10 cellular contexts compared by ENCODE assay signal in genomic region chr15:58441376-58442070, GRCh38. TPM values are rescaled to one million over a fixed set of nuclear protein-coding genes. Genes with fewer than 3 reads are reported as not detected.
DNase-seq lines count a peak whose midpoint lies in the region; ATAC-seq, FAIRE-seq and TF ChIP-seq lines count a peak whose summit lies in the region.
"Had no signal": no experiment of that assay in that cellular context is flagged by ENCODE, and none has a peak within 500 bp of the region (broad histone marks: within the 10 kb centered on the region; RNA-seq: fewer than 3 reads in every experiment).

No MANE protein-coding gene starts in this region.

- TF ChIP-seq EP300 in esophagus muscularis mucosa (IDR thresholded peaks at IDR 0.05): no peak

- ATAC-seq in pancreas: no peak

- no peaks in the 10 kb centered on the region for H3K79me2 ChIP-seq in PC-9 (ENCODE audit: low read depth)

- FAIRE-seq in pancreas (lab: Jason Lieb, UNC): no peak

- H3K4me2 ChIP-seq in PC-9: peak overlapping the region; percentile 76

- intact Hi-C loops in PC-9 (cut with micrococcal nuclease; ENCODE audit: unreplicated experiment) (loop anchor here (1.0 to 2.0 kb wide), 7 partner anchors 29 to 214 kb away; no protein-coding TSS in a partner anchor), esophagus muscularis mucosa (cut with DNase I) (no loop called here), pancreas (cut with DNase I) (no loop called here)

- peaks cover 65% of the 10 kb centered on the region for H3K4me1 ChIP-seq in PC-9 (replicated peaks; ENCODE audit: insufficient read depth)
- peaks cover 22 to 39% (median 33%) of the 10 kb centered on the region in 4 donors for H3K4me1 ChIP-seq in esophagus muscularis mucosa
- H3K4me1 ChIP-seq in pancreas: peaks cover 12 to 33% (median 18%) of the 10 kb centered on the region in 3 donors

- 84% methylated on average over 9 of the region's 9 CpGs for WGBS in esophagus muscularis mucosa
- WGBS in pancreas, 2 donors: 85 to 92% methylated on average over 9 of the region's 9 CpGs

- H3K27ac ChIP-seq in PC-9: peak overlapping the region; percentile 100
- peak overlapping the region in 3 of 4 donors; percentile 29 to 69 (median 65) for H3K27ac ChIP-seq in esophagus muscularis mucosa (replicated peaks in 1 of 4)
- H3K27ac ChIP-seq in pancreas: peak overlapping the region in 3 of 4 donors; percentile 62 to 93 (median 89)

- CTCF ChIA-PET in PC-9 (lab: Charles Lee): interaction anchor here (0.6 to 1.4 kb wide), 3 partner anchors 28 to 398 kb away, joined by 3 to 6 read pairs (median 5); no protein-coding TSS in a partner anchor

- no peaks in the 10 kb centered on the region for H4K20me1 ChIP-seq in PC-9 (ENCODE audit: insufficient read depth)

- peak; percentile 26 for DNase-seq in COLO829 (ENCODE audit: low spot score)
- peak; percentile 13 to 68 for DNase-seq in PC-9
- no peak for DNase-seq in esophagus muscularis mucosa (ENCODE audit: extremely low spot score)
- DNase-seq in pancreas: no peak
- no peak for DNase-seq in cerebellar cortex (ENCODE audit: low spot score)
- no peak for DNase-seq in NCI-H82 treated with DMSO at 0.1 percent for 48 hours (lab: John Stamatoyannopoulos, UW; ENCODE audit: unreplicated experiment)
- DNase-seq in 8988T: no peak
- DNase-seq in GF-D8 (lab: John Stamatoyannopoulos, UW): no peak
- DNase-seq: OCI-M1 had no signal

- H3K36me3 ChIP-seq in PC-9 (ENCODE audit: low read depth): no peaks in the 10 kb centered on the region
- H3K36me3 ChIP-seq in esophagus muscularis mucosa: no peaks in the 10 kb centered on the region
- no peaks in the 10 kb centered on the region for H3K36me3 ChIP-seq in pancreas
- H3K36me3 ChIP-seq: thoracic aorta had no signal

- TF ChIP-seq POLR2A in esophagus muscularis mucosa (IDR thresholded peaks at IDR 0.05; ENCODE audit: low read depth): no peak

- H3F3A ChIP-seq in PC-9 (ENCODE audit: insufficient read depth, low read depth): peaks cover 42% of the 10 kb centered on the region

- H3K9me2 ChIP-seq in PC-9 (ENCODE audit: insufficient read depth): no peaks in the 10 kb centered on the region

- 0 out of 2 replicates have a peak overlapping the region, but pooled peaks have one; percentile 44 for H2AFZ ChIP-seq in PC-9

- no peak for TF ChIP-seq CTCF in PC-9 (conservative IDR thresholded peaks at IDR 0.05)
- no peak for TF ChIP-seq CTCF in esophagus muscularis mucosa (IDR thresholded peaks at IDR 0.05)
- no peak for TF ChIP-seq CTCF in pancreas (IDR thresholded peaks at IDR 0.05)

- no peaks in the 10 kb centered on the region for H3K27me3 ChIP-seq in PC-9 (ENCODE audit: insufficient read depth, low read depth)
- no peaks in the 10 kb centered on the region for H3K27me3 ChIP-seq in esophagus muscularis mucosa
- H3K27me3 ChIP-seq in pancreas: no peaks in the 10 kb centered on the region

- H3K9me3 ChIP-seq in PC-9 (ENCODE audit: insufficient read depth, low read depth) (no peaks in the 10 kb centered on the region), esophagus muscularis mucosa (no peaks in the 10 kb centered on the region), pancreas (no peaks in the 10 kb centered on the region)
- H3K9me3 ChIP-seq: thoracic aorta had no signal

- POLR2A ChIA-PET in PC-9 (lab: Charles Lee; ENCODE audit: unreplicated experiment): interaction anchor here (0.5 to 2.1 kb wide), 9 partner anchors 21 to 490 kb away, joined by 3 to 21 read pairs (median 8); no protein-coding TSS in a partner anchor

- TSS peak; percentile 81 for BruUV-seq in PC-9 (replicated peaks; lab: Mats Ljungman, UMichigan)

- H3K4me3 ChIP-seq in PC-9 (no peak overlapping the region; the same call in 1 of the 2 replicates), esophagus muscularis mucosa (no peak overlapping the region), pancreas (no peak overlapping the region)
- H3K4me3 ChIP-seq: thoracic aorta had no signal

RNA-seq across cellular contexts. Expression of gene LIPC, which starts 9.7 kb away (rescaled TPM):
- not detected in 2 replicates for total RNA-seq in PC-9 (2021)
- under 1 TPM; 0.06 to 0.63 (median 0.37) TPM for total RNA-seq in esophagus muscularis mucosa
- 1 to 10 TPM in 5 of 6 donors, under 1 TPM in 1; 0.69 to 5.5 (median 1.5) TPM for total RNA-seq in pancreas
- 1 to 10 TPM; 1.1 to 2.3 TPM for polyA plus RNA-seq in pancreas
- total RNA-seq: thoracic aorta had no signal

Comparison
In these comparisons a context has a peak if more than half of its experiments do, and no peak if none do; other contexts are left out.
1. DNase-seq: peak in COLO829 (single experiment) and PC-9 (2 of 2); none in esophagus muscularis mucosa (single experiment), pancreas (0 of 6), cerebellar cortex (single experiment), NCI-H82 treated with DMSO at 0.1 percent for 48 hours (single experiment), 8988T (single experiment) and GF-D8 (single experiment).
2. Peak in every context shown above with its lines, with median percentiles within 50 percentile points of each other: H3K27ac ChIP-seq.